In genomic region chr21:29372063-29372802, GRCh38 we compare ENCODE assay signal across 8 cellular contexts.
A peak's percentile ranks its signal among the peaks of the same experiment; 100 is the strongest.
DNase-seq lines count a peak whose midpoint lies in the region; ATAC-seq, FAIRE-seq and TF ChIP-seq lines count a peak whose summit lies in the region.

No MANE protein-coding gene starts in this region.

- no peak overlapping the region for H4K5ac ChIP-seq in H1 (ENCODE audit: insufficient read length, low read depth, low read length)

- H3K4me1 ChIP-seq in H1 (replicated peaks in 1 of 4; ENCODE audit: control insufficient read depth in 3 of 4, insufficient read depth in 4 of 4, low read length in 3 of 4): no peaks in the 10 kb centered on the region; a peak in 1 of 7 replicates

- H2AFZ ChIP-seq in H1 (ENCODE audit: low read length): no peak overlapping the region

- H3K4me2 ChIP-seq in H1 (ENCODE audit: insufficient read depth in 1 of 2, low read depth in 2 of 2, low read length in 2 of 2): no peak overlapping the region

- no peak for TF ChIP-seq POLR2A in H1 (IDR thresholded peaks at IDR 0.05; ENCODE audit: control extremely low read depth in 1 of 2, low read depth in 2 of 2, low read length in 2 of 2)

- intact Hi-C loops in activated CD4-positive, alpha-beta T cell treated with anti-CD3 and anti-CD28 coated beads for 36 hours (cut with DNase I, micrococcal nuclease): loop anchor here (1.0 to 5.0 kb wide), 5 partner anchors 75 to 380 kb away; partner anchors contain the start of genes BACH1 (in 1 of the 2) and LTN1 (in 1 of the 2)

- H3K18ac ChIP-seq in H1 (ENCODE audit: extremely low read depth, low read length): no peak overlapping the region

- TF ChIP-seq EP300 in H1 (IDR thresholded peaks at IDR 0.05; ENCODE audit: borderline replicate concordance in 1 of 2, low read depth in 2 of 2, low read length in 2 of 2): no peak

- no peak overlapping the region for H4K91ac ChIP-seq in H1 (replicated peaks; ENCODE audit: insufficient read length, low read length)

- peaks cover 30% of the 10 kb centered on the region for H3K4me1 Mint-ChIP-seq in activated CD4-positive, alpha-beta T cell treated with anti-CD3 and anti-CD28 coated beads for 36 hours
- H3K4me1 Mint-ChIP-seq in mesothelial cell of epicardium: no peaks in the 10 kb centered on the region

- H3K9me3 Mint-ChIP-seq in activated CD4-positive, alpha-beta T cell treated with anti-CD3 and anti-CD28 coated beads for 36 hours (ENCODE audit: low read depth): peaks cover 3% of the 10 kb centered on the region
- H3K9me3 Mint-ChIP-seq in mesothelial cell of epicardium: peaks cover 13% of the 10 kb centered on the region

- H4K8ac ChIP-seq in H1 (ENCODE audit: extremely low read depth, insufficient read depth, low read length): no peak overlapping the region

- peak; percentile 11 for FAIRE-seq in D721Med (lab: Jason Lieb, UNC)
- FAIRE-seq in H1 (lab: Jason Lieb, UNC): peak; percentile 78

- H3K79me2 ChIP-seq in H1 (ENCODE audit: control insufficient read depth in 1 of 2, insufficient read depth in 2 of 2, low read length in 2 of 2): no peaks in the 10 kb centered on the region

- 69% methylated on average over 11 of the region's 11 CpGs; no CpG with 5 or more reads in 1 of the 2 experiments for WGBS in H1 (ENCODE audit: extremely low coverage in 1 of 2, insufficient coverage in 1 of 2, insufficient read length in 1 of 2, insufficient replicate concordance in 2 of 2, low coverage in 1 of 2, low lambda C conversion rate in 2 of 2, missing lambda C conversion rate in 1 of 2), 2 experiments

- no peak overlapping the region for H3K27ac ChIP-seq in H1 (ENCODE audit: low read depth, low read length)

- H3K14ac ChIP-seq in H1 (ENCODE audit: insufficient read length): no peak overlapping the region

- no peaks in the 10 kb centered on the region for H3K27me3 ChIP-seq in H1 (replicated peaks in 1 of 4; ENCODE audit: control insufficient read depth in 3 of 4, extremely low read depth in 1 of 4, insufficient read depth in 3 of 4, low read length in 3 of 4)

- H3K4me3 ChIP-seq in H1 (ENCODE audit: extremely low read depth in 1 of 4, insufficient read depth in 2 of 4, low read depth in 3 of 4, low read length in 4 of 4): no peak overlapping the region

- peak; percentile 25 for DNase-seq in D721Med (ENCODE audit: insufficient read length, low spot score)
- peak; percentile 90 for DNase-seq in NCI-H510A treated with DMSO at 0.1 percent for 48 hours (lab: John Stamatoyannopoulos, UW)
- DNase-seq in activated CD4-positive, alpha-beta T cell treated with anti-CD3 and anti-CD28 coated beads for 36 hours: peak; percentile 61
- peak in 1 of 2 experiments; percentile 48 for DNase-seq in H1 (ENCODE audit: low read depth in 1 of 2, low spot score in 2 of 2)
- no peak for DNase-seq in mesothelial cell of epicardium (ENCODE audit: low spot score in 2 of 2, unreplicated experiment in 2 of 2)
- peak; percentile 93 for DNase-seq in superior temporal gyrus (ENCODE audit: extremely low spot score)

- POLR2A ChIA-PET in activated CD4-positive, alpha-beta T cell treated with anti-CD3 and anti-CD28 coated beads for 36 hours (lab: Charles Lee): interaction anchor here (1.0 kb wide), 1 partner anchor 72 kb away, joined by 5 read pairs; no protein-coding TSS in a partner anchor
- POLR2A ChIA-PET in H1 (lab: Charles Lee; ENCODE audit: partially characterized antibody): interaction anchor here (1.3 kb wide), 1 partner anchor 298 kb away, joined by 5 read pairs; the partner anchor contains the start of gene CCT8

- no peaks in the 10 kb centered on the region for H3K23me2 ChIP-seq in H1 (ENCODE audit: low read depth, low read length)

- H2BK120ac ChIP-seq in H1 (replicated peaks; ENCODE audit: low read depth, low read length): no peak overlapping the region

- no peaks in the 10 kb centered on the region for H3K79me1 ChIP-seq in H1 (ENCODE audit: low read depth, low read length)

- H3K36me3 ChIP-seq in H1 (ENCODE audit: control insufficient read depth in 2 of 4, insufficient read depth in 4 of 4, low read length in 3 of 4): no peaks in the 10 kb centered on the region

- no peaks in the 10 kb centered on the region for H4K20me1 ChIP-seq in H1 (replicated peaks in 1 of 2; ENCODE audit: control insufficient read depth in 1 of 2, insufficient read depth in 2 of 2, low read length in 2 of 2)

- peaks cover 12% of the 10 kb centered on the region for H3K36me3 Mint-ChIP-seq in activated CD4-positive, alpha-beta T cell treated with anti-CD3 and anti-CD28 coated beads for 36 hours (ENCODE audit: low read depth)
- H3K36me3 Mint-ChIP-seq in mesothelial cell of epicardium: peaks cover 66% of the 10 kb centered on the region

- peak; percentile 87 to 89 for TF ChIP-seq RAD21 in H1 (IDR thresholded peaks at IDR 0.05 in 1 of 2, conservative IDR thresholded peaks at IDR 0.05 in 1 of 2; ENCODE audit: low read depth in 2 of 2, low read length in 2 of 2)

- H3K27ac Mint-ChIP-seq in activated CD4-positive, alpha-beta T cell treated with anti-CD3 and anti-CD28 coated beads for 36 hours: peak overlapping the region; percentile 38
- no peak overlapping the region for H3K27ac Mint-ChIP-seq in mesothelial cell of epicardium

- no peaks in the 10 kb centered on the region for H3K27me3 Mint-ChIP-seq in activated CD4-positive, alpha-beta T cell treated with anti-CD3 and anti-CD28 coated beads for 36 hours
- no peaks in the 10 kb centered on the region for H3K27me3 Mint-ChIP-seq in mesothelial cell of epicardium (ENCODE audit: low read depth)

- H3K4ac ChIP-seq in H1 (replicated peaks; ENCODE audit: insufficient read length, low read depth, low read length): no peak overlapping the region

- H2BK12ac ChIP-seq in H1 (ENCODE audit: low read depth, low read length): no peak overlapping the region

- H3K4me3 Mint-ChIP-seq in activated CD4-positive, alpha-beta T cell treated with anti-CD3 and anti-CD28 coated beads for 36 hours: no peak overlapping the region
- H3K4me3 Mint-ChIP-seq in mesothelial cell of epicardium: no peak overlapping the region

- CTCF ChIA-PET in activated CD4-positive, alpha-beta T cell treated with anti-CD3 and anti-CD28 coated beads for 36 hours (lab: Charles Lee): interaction anchor here (0.5 to 3.7 kb wide), 22 partner anchors 10 to 296 kb away, joined by 3 to 25 read pairs (median 4); no protein-coding TSS in a partner anchor
- CTCF ChIA-PET in H1 (lab: Charles Lee; ENCODE audit: partially characterized antibody): interaction anchor here (0.7 to 5.3 kb wide), 20 partner anchors 8 to 457 kb away, joined by 3 to 42 read pairs (median 4); partner anchors contain the start of gene CCT8

- no peaks in the 10 kb centered on the region for H3K9me3 ChIP-seq in H1 (ENCODE audit: insufficient read depth in 2 of 2, low read depth in 1 of 2, low read length in 1 of 2)

- H3K23ac ChIP-seq in H1 (ENCODE audit: insufficient read length): no peak overlapping the region

- no peak overlapping the region for H2BK5ac ChIP-seq in H1 (ENCODE audit: low read depth, low read length)

- H2BK20ac ChIP-seq in H1 (ENCODE audit: low read length): no peak overlapping the region

- H3K56ac ChIP-seq in H1 (replicated peaks; ENCODE audit: insufficient read length, low read depth, low read length): no peak overlapping the region

- peak; percentile 79 for TF ChIP-seq CTCF in D721Med (IDR thresholded peaks at IDR 0.05; ENCODE audit: insufficient read depth, missing control alignments)
- TF ChIP-seq CTCF in H1 (IDR thresholded peaks at IDR 0.05; ENCODE audit: control extremely low read depth in 1 of 3, insufficient read depth in 1 of 3, low read depth in 1 of 3, low read length in 3 of 3): peak in 2 of 3 experiments; percentile 70 to 74; a peak in 3 of 4 replicates
- peak; percentile 72 for TF ChIP-seq CTCF in mesothelial cell of epicardium (IDR thresholded peaks at IDR 0.05; ENCODE audit: unreplicated experiment)

- no peak overlapping the region for H2AK5ac ChIP-seq in H1 (ENCODE audit: low read depth, low read length)

- no peak overlapping the region for H2BK15ac ChIP-seq in H1 (ENCODE audit: low read length)

- ATAC-seq in GM19397 (IDR thresholded peaks at IDR 0.05; ENCODE audit: unreplicated experiment) (peak; percentile 85), HG03460 (IDR thresholded peaks at IDR 0.05; ENCODE audit: unreplicated experiment) (peak; percentile 63)
- ATAC-seq in activated CD4-positive, alpha-beta T cell treated with anti-CD3 and anti-CD28 coated beads for 36 hours: peak; percentile 65

- no peak overlapping the region for H3K9ac ChIP-seq in H1 (replicated peaks in 1 of 4; ENCODE audit: extremely low read depth in 1 of 4, low read depth in 3 of 4, low read length in 3 of 4)

TF ChIP-seq in H1, 55 proteins besides CTCF, POLR2A, EP300 and RAD21:
- no peak for TF ChIP-seq GABPA (IDR thresholded peaks at IDR 0.05; ENCODE audit: borderline replicate concordance, insufficient read depth, low read length)

Comparison
In these comparisons a context has a peak if more than half of its experiments do, and no peak if none do; other contexts are left out.
1. DNase-seq: peak in D721Med (single experiment), NCI-H510A treated with DMSO at 0.1 percent for 48 hours (single experiment), activated CD4-positive, alpha-beta T cell treated with anti-CD3 and anti-CD28 coated beads for 36 hours (single experiment) and superior temporal gyrus (single experiment); none in mesothelial cell of epicardium (0 of 2).
2. Peak in every context shown above with its lines, with median percentiles within 50 percentile points of each other: CTCF ChIP-seq and ATAC-seq.